17 cellular contexts compared by ENCODE assay signal in genomic region chr4:108056418-108056817, GRCh38.
DNase-seq lines count a peak whose midpoint lies in the region; ATAC-seq and TF ChIP-seq lines count a peak whose summit lies in the region.
"Had no signal": no experiment of that assay in that cellular context is flagged by ENCODE, and none has a peak within 500 bp of the region (broad histone marks: within the 10 kb centered on the region; RNA-seq: fewer than 3 reads in every experiment).

No MANE protein-coding gene starts in this region.

- CTCF ChIA-PET in CD4-positive, alpha-beta memory T cell (lab: Charles Lee; ENCODE audit: partially characterized antibody), result interaction anchor here (1.2 to 1.9 kb wide), 7 partner anchors 11 to 522 kb away, joined by 3 to 9 read pairs (median 4); no protein-coding TSS in a partner anchor
- CTCF ChIA-PET in T-cell (lab: Charles Lee), result no interaction called here

- TF ChIP-seq CTCF in neural cell (IDR thresholded peaks at IDR 0.05; ENCODE audit: poor library complexity, severe bottlenecking), result no peak

- H3K9me3 ChIP-seq in CD4-positive, alpha-beta memory T cell (ENCODE audit: control insufficient read depth in 1 of 2, low read length in 2 of 2), result no peaks in the 10 kb centered on the region
- H3K9me3 ChIP-seq in neural cell (ENCODE audit: low read length), result no peaks in the 10 kb centered on the region
- H3K9me3 ChIP-seq: BLaER1 treated with 17β-estradiol and CSF1 and Interleukin-3, amounts not matched to agents 10 nM and 100 nM had no signal

- TF ChIP-seq EP300 in neural cell (conservative IDR thresholded peaks at IDR 0.05; ENCODE audit: poor library complexity, severe bottlenecking), result peak; percentile 85

- POLR2A ChIA-PET in CD4-positive, alpha-beta memory T cell (lab: Charles Lee; ENCODE audit: partially characterized antibody), result no interaction called here
- POLR2A ChIA-PET in T-cell (lab: Charles Lee), result interaction anchor here (0.6 to 1.3 kb wide), 5 partner anchors 27 to 1891 kb away, joined by 3 to 14 read pairs (median 5); no protein-coding TSS in a partner anchor

- H3K27me3 ChIP-seq in CD4-positive, alpha-beta memory T cell (ENCODE audit: insufficient read depth, low read length), result no peaks in the 10 kb centered on the region
- no peaks in the 10 kb centered on the region for H3K27me3 ChIP-seq in neural cell (ENCODE audit: insufficient read depth, low read depth, low read length)
- H3K27me3 ChIP-seq: BLaER1 treated with 17β-estradiol and CSF1 and Interleukin-3, amounts not matched to agents 10 nM and 100 nM had no signal

- H3K4me1 ChIP-seq in CD4-positive, alpha-beta memory T cell (ENCODE audit: insufficient read depth, low read length), result peaks cover 55% of the 10 kb centered on the region

- H3K9ac ChIP-seq in neural cell (ENCODE audit: low read length), result no peak overlapping the region
- H3K9ac ChIP-seq: BLaER1 treated with 17β-estradiol and CSF1 and Interleukin-3, amounts not matched to agents 10 nM and 100 nM had no signal

- no peak for ATAC-seq in T-cell (replicated peaks in 1 of 4)
- ATAC-seq in HG03432 (IDR thresholded peaks at IDR 0.05; ENCODE audit: unreplicated experiment), result no peak
- ATAC-seq: PC-3 had no signal

- no peaks in the 10 kb centered on the region for H3K9me3 Mint-ChIP-seq in activated T-cell treated with anti-CD3 and anti-CD28 coated beads, Interleukin-2, amount 50 U/mL, for 24 hours
- no peaks in the 10 kb centered on the region for H3K9me3 Mint-ChIP-seq in CD4-positive, alpha-beta memory T cell
- H3K9me3 Mint-ChIP-seq in T-cell, result no peaks in the 10 kb centered on the region
- H3K9me3 Mint-ChIP-seq: HFFc6 had no signal

- H3K9me2 ChIP-seq in neural cell (ENCODE audit: insufficient read depth, low read length), result no peaks in the 10 kb centered on the region

- H3K27me3 Mint-ChIP-seq in activated T-cell treated with anti-CD3 and anti-CD28 coated beads, Interleukin-2, amount 50 U/mL, for 24 hours, result no peaks in the 10 kb centered on the region
- no peaks in the 10 kb centered on the region for H3K27me3 Mint-ChIP-seq in CD4-positive, alpha-beta memory T cell
- no peaks in the 10 kb centered on the region for H3K27me3 Mint-ChIP-seq in T-cell

- H3F3A ChIP-seq in neural cell (ENCODE audit: insufficient read depth, low read length, poor library complexity, severe bottlenecking), result no peaks in the 10 kb centered on the region

- peaks cover 96% of the 10 kb centered on the region for H3K4me1 Mint-ChIP-seq in activated T-cell treated with anti-CD3 and anti-CD28 coated beads, Interleukin-2, amount 50 U/mL, for 24 hours (ENCODE audit: low read depth)
- peaks cover 23 to 60% (median 50%) of the 10 kb centered on the region in 4 donors for H3K4me1 Mint-ChIP-seq in CD4-positive, alpha-beta memory T cell
- H3K4me1 Mint-ChIP-seq in T-cell, result peaks cover 91 to 96% (median 93%) of the 10 kb centered on the region in 3 donors

- peaks cover 87% of the 10 kb centered on the region for H3K36me3 Mint-ChIP-seq in activated T-cell treated with anti-CD3 and anti-CD28 coated beads, Interleukin-2, amount 50 U/mL, for 24 hours (ENCODE audit: low read depth)
- peaks cover 26 to 73% of the 10 kb centered on the region in 2 donors for H3K36me3 Mint-ChIP-seq in CD4-positive, alpha-beta memory T cell
- peaks cover 39% of the 10 kb centered on the region for H3K36me3 Mint-ChIP-seq in T-cell

- intact Hi-C loops in CD4-positive, alpha-beta memory T cell (cut with micrococcal nuclease), result no loop called here

- H3K36me3 ChIP-seq in CD4-positive, alpha-beta memory T cell (ENCODE audit: insufficient read depth, low read length), result peaks cover 48% of the 10 kb centered on the region
- no peaks in the 10 kb centered on the region for H3K36me3 ChIP-seq in neural cell (ENCODE audit: insufficient read depth, low read length)

- peak overlapping the region; percentile 79 for H3K27ac Mint-ChIP-seq in activated T-cell treated with anti-CD3 and anti-CD28 coated beads, Interleukin-2, amount 50 U/mL, for 24 hours
- peak overlapping the region in 5 of 7 donors; percentile 43 to 87 (median 64) for H3K27ac Mint-ChIP-seq in CD4-positive, alpha-beta memory T cell
- peak overlapping the region; percentile 89 to 90 for H3K27ac Mint-ChIP-seq in T-cell
- H3K27ac Mint-ChIP-seq: HFFc6 had no signal

- H3K4me3 ChIP-seq in CD4-positive, alpha-beta memory T cell (ENCODE audit: low read length in 2 of 2), result no peak overlapping the region
- no peak overlapping the region for H3K4me3 ChIP-seq in neural cell (ENCODE audit: low read length)
- H3K4me3 ChIP-seq: BLaER1 treated with 17β-estradiol and CSF1 and Interleukin-3, amounts not matched to agents 10 nM and 100 nM had no signal

- H3K4me2 ChIP-seq in neural cell (ENCODE audit: low read length), result no peak overlapping the region
- H3K4me2 ChIP-seq: BLaER1 treated with 17β-estradiol and CSF1 and Interleukin-3, amounts not matched to agents 10 nM and 100 nM had no signal

- no peak overlapping the region for H3K27ac ChIP-seq in CD4-positive, alpha-beta memory T cell (ENCODE audit: low read depth, low read length)
- no peak overlapping the region for H3K27ac ChIP-seq in neural cell (ENCODE audit: low read length)
- H3K27ac ChIP-seq: BLaER1 treated with 17β-estradiol and CSF1 and Interleukin-3, amounts not matched to agents 10 nM and 100 nM; RWPE1 had no signal

- DNase-seq in activated T-cell treated with anti-CD3 and anti-CD28 coated beads, Interleukin-2, amount 50 U/mL, for 24 hours, result no peak
- DNase-seq in activated T-cell treated with anti-CD3 and anti-CD28 coated beads, Interleukin-2, amount 50 U/mL, for 48 hours, result no peak
- no peak for DNase-seq in CD4-positive, alpha-beta memory T cell
- DNase-seq in T-cell (no peak), kidney glomerular epithelial cell (lab: John Stamatoyannopoulos, UW) (no peak)
- DNase-seq: COR-L47, HFFc6, KBM-7, NCI-H1436, NCI-H2029 treated with DMSO at 0.1 percent for 48 hours, NCI-H2171 treated with DMSO at 0.1 percent for 48 hours, NCI-H748 treated with DMSO at 0.1 percent for 48 hours, PC-3 had no signal

- no peak overlapping the region for H3K4me3 Mint-ChIP-seq in activated T-cell treated with anti-CD3 and anti-CD28 coated beads, Interleukin-2, amount 50 U/mL, for 24 hours
- H3K4me3 Mint-ChIP-seq in CD4-positive, alpha-beta memory T cell, result no peak overlapping the region
- peak overlapping the region in 1 of 3 donors; percentile 25 for H3K4me3 Mint-ChIP-seq in T-cell
- H3K4me3 Mint-ChIP-seq: HFFc6 had no signal

- TF ChIP-seq RAD21 in neural cell (conservative IDR thresholded peaks at IDR 0.05), result no peak

- no peaks in the 10 kb centered on the region for H3K79me2 ChIP-seq in neural cell (replicated peaks; ENCODE audit: insufficient read depth, low read length)

- no peaks in the 10 kb centered on the region for H4K20me1 ChIP-seq in neural cell (ENCODE audit: insufficient read depth)

- no peak overlapping the region for H2AFZ ChIP-seq in neural cell (ENCODE audit: low read depth, low read length)

TF ChIP-seq in neural cell, 6 proteins besides CTCF, POLR2A, EP300 and RAD21:
- TF ChIP-seq EZH2 (IDR thresholded peaks at IDR 0.05; ENCODE audit: borderline replicate concordance, insufficient read depth, low read length, poor library complexity, severe bottlenecking) (no peak), TAF1 (IDR thresholded peaks at IDR 0.05; ENCODE audit: low read depth) (no peak), POLR2AphosphoS5 (IDR thresholded peaks at IDR 0.05) (peak; percentile 36), MXI1 (conservative IDR thresholded peaks at IDR 0.05; ENCODE audit: poor library complexity, severe bottlenecking) (no peak), REST (IDR thresholded peaks at IDR 0.05; ENCODE audit: borderline replicate concordance) (peak; percentile 70), SMC3 (conservative IDR thresholded peaks at IDR 0.05; ENCODE audit: poor library complexity) (no peak)
